8 cellular contexts compared by ENCODE assay signal in the genomic region with DNA sequence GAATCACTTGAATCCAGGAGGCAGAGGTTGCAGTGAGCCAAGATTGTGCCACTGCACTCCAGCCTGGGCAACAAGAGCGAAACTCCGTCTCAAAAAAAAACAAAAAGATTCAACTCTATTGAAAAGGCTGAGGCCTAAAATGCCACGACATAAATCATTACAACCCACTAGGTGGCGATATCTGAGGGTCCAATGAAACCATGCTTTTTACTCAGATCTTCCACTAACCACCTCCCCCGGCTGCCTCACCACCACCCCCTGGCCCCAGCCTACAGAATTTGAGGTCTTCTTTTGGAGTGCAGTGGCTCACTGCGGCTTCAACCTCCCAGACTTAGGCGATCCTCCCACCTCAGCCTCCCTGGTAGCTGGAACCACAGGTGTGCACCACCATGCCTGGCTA. TPM values are rescaled to one million over a fixed set of nuclear protein-coding genes. Genes with fewer than 3 reads are reported as not detected.
DNase-seq lines count a peak whose midpoint lies in the region; ATAC-seq and TF ChIP-seq lines count a peak whose summit lies in the region.

No MANE protein-coding gene starts in this region.

- no peak overlapping the region for H3K4me3 Mint-ChIP-seq in T-helper 2 cell treated with Interferon-gamma antibody and Interleukin-4, amounts not matched to agents 5 μg/mL and 100 μg/mL, for 36 hours

- H3K27me3 ChIP-seq in smooth muscle cell (ENCODE audit: low read depth): no peaks in the 10 kb centered on the region

- peak; percentile 14 for TF ChIP-seq CTCF in smooth muscle cell (IDR thresholded peaks at IDR 0.05; ENCODE audit: borderline replicate concordance, insufficient read depth, poor library complexity, severe bottlenecking)

- 83% methylated on average over 7 of the region's 7 CpGs for WGBS in smooth muscle cell (ENCODE audit: low lambda C conversion rate)

- no peak overlapping the region for H3K4me2 ChIP-seq in smooth muscle cell

- peaks cover 7% of the 10 kb centered on the region for H3K36me3 Mint-ChIP-seq in T-helper 2 cell treated with Interferon-gamma antibody and Interleukin-4, amounts not matched to agents 5 μg/mL and 100 μg/mL, for 36 hours (ENCODE audit: low read depth)

- no peaks in the 10 kb centered on the region for H3K4me1 ChIP-seq in smooth muscle cell (ENCODE audit: low read depth)

- ATAC-seq in GM19395 (IDR thresholded peaks at IDR 0.05; ENCODE audit: unreplicated experiment) (peak; percentile 85), GM21528 (IDR thresholded peaks at IDR 0.05; ENCODE audit: low FRiP score, unreplicated experiment) (no peak)

- H3K4me3 ChIP-seq in smooth muscle cell: no peak overlapping the region

- no peaks in the 10 kb centered on the region for H3K79me2 ChIP-seq in smooth muscle cell (ENCODE audit: low read depth)

- H4K20me1 ChIP-seq in smooth muscle cell (ENCODE audit: low read depth): no peaks in the 10 kb centered on the region

- H3F3A ChIP-seq in smooth muscle cell (ENCODE audit: low read depth): no peaks in the 10 kb centered on the region

- no peaks in the 10 kb centered on the region for H3K9me3 ChIP-seq in smooth muscle cell (replicated peaks; ENCODE audit: low read depth)

- H3K27ac ChIP-seq in smooth muscle cell (ENCODE audit: low read depth): no peak overlapping the region

- peaks cover 2% of the 10 kb centered on the region for H3K4me1 Mint-ChIP-seq in T-helper 2 cell treated with Interferon-gamma antibody and Interleukin-4, amounts not matched to agents 5 μg/mL and 100 μg/mL, for 36 hours (ENCODE audit: low read depth)

- no peak overlapping the region for H2AFZ ChIP-seq in smooth muscle cell (ENCODE audit: low read depth)

- no peak overlapping the region for H3K9ac ChIP-seq in smooth muscle cell (ENCODE audit: low read depth)

- no peak overlapping the region for H3K27ac Mint-ChIP-seq in T-helper 2 cell treated with Interferon-gamma antibody and Interleukin-4, amounts not matched to agents 5 μg/mL and 100 μg/mL, for 36 hours

- H3K27me3 Mint-ChIP-seq in T-helper 2 cell treated with Interferon-gamma antibody and Interleukin-4, amounts not matched to agents 5 μg/mL and 100 μg/mL, for 36 hours (ENCODE audit: low read depth): no peaks in the 10 kb centered on the region

- no peaks in the 10 kb centered on the region for H3K36me3 ChIP-seq in smooth muscle cell (ENCODE audit: low read depth)

- no peaks in the 10 kb centered on the region for H3K9me3 Mint-ChIP-seq in T-helper 2 cell treated with Interferon-gamma antibody and Interleukin-4, amounts not matched to agents 5 μg/mL and 100 μg/mL, for 36 hours

- DNase-seq in COLO668 (lab: John Stamatoyannopoulos, UW; ENCODE audit: unreplicated experiment) (peak; percentile 14), HT1080 (ENCODE audit: low read depth) (peak; percentile 58), dedifferentiated amniotic fluid mesenchymal stem cell (ENCODE audit: extremely low spot score) (peak; percentile 29), smooth muscle cell (lab: John Stamatoyannopoulos, UW; ENCODE audit: unreplicated experiment) (no peak), NCI-H187 treated with DMSO at 0.1 percent for 48 hours (lab: John Stamatoyannopoulos, UW) (no peak)
- peak; percentile 48 for DNase-seq in T-helper 2 cell treated with Interferon-gamma antibody and Interleukin-4, amounts not matched to agents 5 μg/mL and 100 μg/mL, for 36 hours (ENCODE audit: low spot score)

RNA-seq across cellular contexts. Expression of gene AP1S3, which starts 57.5 kb away (rescaled TPM):
- 5.0 and 13.3 TPM in 2 replicates for total RNA-seq in HT1080 (2014; rRNA removed; shearing (Covaris generic))
- 16.0 and 17.2 TPM in 2 replicates for polyA plus RNA-seq in HT1080 (2015; cell fraction: cytosol; rRNA removed)
- polyA plus RNA-seq in HT1080 (2015; cell fraction: nucleus; rRNA removed): 5.5 and 8.4 TPM in 2 replicates
- total RNA-seq in smooth muscle cell: 5.9 and 11.4 TPM in 2 replicates
- polyA plus RNA-seq in smooth muscle cell: 1.4 and 3.4 TPM in 2 replicates

Comparison
In these comparisons a context has a peak if more than half of its experiments do, and no peak if none do; other contexts are left out.
1. DNase-seq: peak in COLO668 (single experiment), HT1080 (single experiment), T-helper 2 cell treated with Interferon-gamma antibody and Interleukin-4, amounts not matched to agents 5 μg/mL and 100 μg/mL, for 36 hours (single experiment) and dedifferentiated amniotic fluid mesenchymal stem cell (single experiment); none in smooth muscle cell (single experiment) and NCI-H187 treated with DMSO at 0.1 percent for 48 hours (single experiment).